1 cellular context compared by ENCODE assay signal in genomic region chr11:86245369-86246292, GRCh38.
TF ChIP-seq lines count a peak whose summit lies in the region.

No MANE protein-coding gene starts in this region.

TF ChIP-seq in K562, 482 proteins besides CTCF, POLR2A, EP300 and RAD21:
- peak; percentile 51 for TF ChIP-seq CEBPB (tag; IDR thresholded peaks at IDR 0.05)
- no peak for TF ChIP-seq HNRNPK (IDR thresholded peaks at IDR 0.05; ENCODE audit: low read depth, low read length, poor library complexity, severe bottlenecking)
- no peak for TF ChIP-seq NCOA2 (IDR thresholded peaks at IDR 0.05; ENCODE audit: partially characterized antibody in 2 of 2)
- TF ChIP-seq RFX5 (IDR thresholded peaks at IDR 0.05; ENCODE audit: low read depth, low read length), result no peak
- 0 out of 2 replicates have a peak, but pooled peaks have one; percentile 17 for TF ChIP-seq HDAC2 (IDR thresholded peaks at IDR 0.05)
- peak; percentile 65 for TF ChIP-seq NKRF (IDR thresholded peaks at IDR 0.05; ENCODE audit: borderline replicate concordance)
- no peak for TF ChIP-seq TOE1 (IDR thresholded peaks at IDR 0.05; ENCODE audit: borderline replicate concordance)
- 0 out of 2 replicates have a peak, but pooled peaks have one; percentile 40 for TF ChIP-seq TOE1 (CRISPR knock-in tag; IDR thresholded peaks at IDR 0.05; ENCODE audit: borderline replicate concordance, low read depth)
- no peak for TF ChIP-seq HOMEZ (CRISPR knock-in tag; IDR thresholded peaks at IDR 0.05)
- TF ChIP-seq HMBOX1 (IDR thresholded peaks at IDR 0.05), result no peak
- peak; percentile 55 for TF ChIP-seq SAP30 (IDR thresholded peaks at IDR 0.05; ENCODE audit: borderline replicate concordance, insufficient read depth, low read depth, low read length, poor library complexity, severe bottlenecking)
- no peak for TF ChIP-seq EP400 (IDR thresholded peaks at IDR 0.05)
- peak; percentile 79 to 83 for TF ChIP-seq KDM1A (IDR thresholded peaks at IDR 0.05)
- TF ChIP-seq ZBTB26 (CRISPR knock-in tag; IDR thresholded peaks at IDR 0.05), result 0 out of 2 replicates have a peak, but pooled peaks have one; percentile 61
- TF ChIP-seq PBX2 (CRISPR knock-in tag; IDR thresholded peaks at IDR 0.05; ENCODE audit: low read depth), result no peak
- TF ChIP-seq PBX2 (tag; conservative IDR thresholded peaks at IDR 0.05; ENCODE audit: low read depth), result peak; percentile 78
- TF ChIP-seq ZNF668 (CRISPR knock-in tag; IDR thresholded peaks at IDR 0.05), result no peak
- no peak for TF ChIP-seq NFIC (IDR thresholded peaks at IDR 0.05)
- no peak for TF ChIP-seq ZNF740 (CRISPR knock-in tag; IDR thresholded peaks at IDR 0.05)
- TF ChIP-seq ZNF740 (tag; IDR thresholded peaks at IDR 0.05), result no peak
- peak in 1 of 2 experiments; percentile 37; a peak in 1 of 4 replicates for TF ChIP-seq HDAC1 (IDR thresholded peaks at IDR 0.05)
- no peak for TF ChIP-seq FOS (IDR thresholded peaks at IDR 0.05; ENCODE audit: extremely low read depth, insufficient read length)
- peak; percentile 14 for TF ChIP-seq ZBTB40 (IDR thresholded peaks at IDR 0.05)
- TF ChIP-seq ZBTB40 (CRISPR knock-in tag; IDR thresholded peaks at IDR 0.05), result no peak
- TF ChIP-seq NFE2L1 (tag; IDR thresholded peaks at IDR 0.05; ENCODE audit: borderline replicate concordance, low read depth), result no peak
- peak; percentile 49; the same call in 1 of the 2 replicates for TF ChIP-seq SMARCE1 (IDR thresholded peaks at IDR 0.05)
- 0 out of 4 replicates have a peak, but pooled peaks of 1 of the 2 experiments have one; percentile 37 for TF ChIP-seq BCLAF1 (IDR thresholded peaks at IDR 0.05; ENCODE audit: borderline replicate concordance in 1 of 2, control insufficient read depth in 1 of 2, low read depth in 2 of 2, low read length in 1 of 2)
- TF ChIP-seq POLR2G (IDR thresholded peaks at IDR 0.05; ENCODE audit: low read depth, low read length), result no peak
- peak; percentile 11; the same call in 1 of the 2 replicates for TF ChIP-seq CC2D1A (IDR thresholded peaks at IDR 0.05)
- TF ChIP-seq SIN3A (IDR thresholded peaks at IDR 0.05; ENCODE audit: borderline replicate concordance in 2 of 2, control insufficient read depth in 1 of 2, low read depth in 2 of 2, low read length in 2 of 2), result peak; percentile 6 to 25; a peak in 2 of 4 replicates
- TF ChIP-seq PKNOX1 (IDR thresholded peaks at IDR 0.05), result peak; percentile 92
